In genomic region chr9:128275198-128276007, GRCh38 we compare ENCODE assay signal across 1 cellular context.
TF ChIP-seq lines count a peak whose summit lies in the region.

A gene with protein sequence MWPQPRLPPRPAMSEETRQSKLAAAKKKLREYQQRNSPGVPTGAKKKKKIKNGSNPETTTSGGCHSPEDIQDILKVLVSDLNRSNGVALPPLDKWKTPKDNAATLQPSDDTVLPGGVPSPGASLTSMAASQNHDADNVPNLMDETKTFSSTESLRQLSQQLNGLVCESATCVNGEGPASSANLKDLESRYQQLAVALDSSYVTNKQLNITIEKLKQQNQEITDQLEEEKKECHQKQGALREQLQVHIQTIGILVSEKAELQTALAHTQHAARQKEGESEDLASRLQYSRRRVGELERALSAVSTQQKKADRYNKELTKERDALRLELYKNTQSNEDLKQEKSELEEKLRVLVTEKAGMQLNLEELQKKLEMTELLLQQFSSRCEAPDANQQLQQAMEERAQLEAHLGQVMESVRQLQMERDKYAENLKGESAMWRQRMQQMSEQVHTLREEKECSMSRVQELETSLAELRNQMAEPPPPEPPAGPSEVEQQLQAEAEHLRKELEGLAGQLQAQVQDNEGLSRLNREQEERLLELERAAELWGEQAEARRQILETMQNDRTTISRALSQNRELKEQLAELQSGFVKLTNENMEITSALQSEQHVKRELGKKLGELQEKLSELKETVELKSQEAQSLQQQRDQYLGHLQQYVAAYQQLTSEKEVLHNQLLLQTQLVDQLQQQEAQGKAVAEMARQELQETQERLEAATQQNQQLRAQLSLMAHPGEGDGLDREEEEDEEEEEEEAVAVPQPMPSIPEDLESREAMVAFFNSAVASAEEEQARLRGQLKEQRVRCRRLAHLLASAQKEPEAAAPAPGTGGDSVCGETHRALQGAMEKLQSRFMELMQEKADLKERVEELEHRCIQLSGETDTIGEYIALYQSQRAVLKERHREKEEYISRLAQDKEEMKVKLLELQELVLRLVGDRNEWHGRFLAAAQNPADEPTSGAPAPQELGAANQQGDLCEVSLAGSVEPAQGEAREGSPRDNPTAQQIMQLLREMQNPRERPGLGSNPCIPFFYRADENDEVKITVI (minus strand): TSS chr9:128276007. CDS start chr9:128275976, 31 bp downstream.

TF ChIP-seq in HepG2, 621 proteins besides CTCF, POLR2A, EP300 and RAD21 (continues in another document):
- no peak for TF ChIP-seq JUNB (CRISPR knock-in tag; IDR thresholded peaks at IDR 0.05; ENCODE audit: borderline replicate concordance)
- TF ChIP-seq ZNF12 (CRISPR knock-in tag; IDR thresholded peaks at IDR 0.05): no peak
- TF ChIP-seq, protein P1, sequence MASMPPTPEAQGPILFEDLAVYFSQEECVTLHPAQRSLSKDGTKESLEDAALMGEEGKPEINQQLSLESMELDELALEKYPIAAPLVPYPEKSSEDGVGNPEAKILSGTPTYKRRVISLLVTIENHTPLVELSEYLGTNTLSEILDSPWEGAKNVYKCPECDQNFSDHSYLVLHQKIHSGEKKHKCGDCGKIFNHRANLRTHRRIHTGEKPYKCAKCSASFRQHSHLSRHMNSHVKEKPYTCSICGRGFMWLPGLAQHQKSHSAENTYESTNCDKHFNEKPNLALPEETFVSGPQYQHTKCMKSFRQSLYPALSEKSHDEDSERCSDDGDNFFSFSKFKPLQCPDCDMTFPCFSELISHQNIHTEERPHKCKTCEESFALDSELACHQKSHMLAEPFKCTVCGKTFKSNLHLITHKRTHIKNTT (CRISPR knock-in tag; IDR thresholded peaks at IDR 0.05): no peak
- TF ChIP-seq, protein P2, sequence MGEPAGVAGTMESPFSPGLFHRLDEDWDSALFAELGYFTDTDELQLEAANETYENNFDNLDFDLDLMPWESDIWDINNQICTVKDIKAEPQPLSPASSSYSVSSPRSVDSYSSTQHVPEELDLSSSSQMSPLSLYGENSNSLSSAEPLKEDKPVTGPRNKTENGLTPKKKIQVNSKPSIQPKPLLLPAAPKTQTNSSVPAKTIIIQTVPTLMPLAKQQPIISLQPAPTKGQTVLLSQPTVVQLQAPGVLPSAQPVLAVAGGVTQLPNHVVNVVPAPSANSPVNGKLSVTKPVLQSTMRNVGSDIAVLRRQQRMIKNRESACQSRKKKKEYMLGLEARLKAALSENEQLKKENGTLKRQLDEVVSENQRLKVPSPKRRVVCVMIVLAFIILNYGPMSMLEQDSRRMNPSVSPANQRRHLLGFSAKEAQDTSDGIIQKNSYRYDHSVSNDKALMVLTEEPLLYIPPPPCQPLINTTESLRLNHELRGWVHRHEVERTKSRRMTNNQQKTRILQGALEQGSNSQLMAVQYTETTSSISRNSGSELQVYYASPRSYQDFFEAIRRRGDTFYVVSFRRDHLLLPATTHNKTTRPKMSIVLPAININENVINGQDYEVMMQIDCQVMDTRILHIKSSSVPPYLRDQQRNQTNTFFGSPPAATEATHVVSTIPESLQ (CRISPR knock-in tag; conservative IDR thresholded peaks at IDR 0.05): no peak
- TF ChIP-seq POLR2G (IDR thresholded peaks at IDR 0.05; ENCODE audit: low read depth, low read length): 0 out of 2 replicates have a peak, but pooled peaks have one; percentile 7
- no peak for TF ChIP-seq REXO4 (CRISPR knock-in tag; IDR thresholded peaks at IDR 0.05; ENCODE audit: borderline replicate concordance)
- TF ChIP-seq ZNF772 (CRISPR knock-in tag; IDR thresholded peaks at IDR 0.05): 0 out of 2 replicates have a peak, but pooled peaks have one; percentile 47
- 0 out of 2 replicates have a peak, but pooled peaks have one; percentile 7 for TF ChIP-seq ISL2 (CRISPR knock-in tag; IDR thresholded peaks at IDR 0.05)
- TF ChIP-seq ZNF33B (CRISPR knock-in tag; IDR thresholded peaks at IDR 0.05): no peak
- TF ChIP-seq, protein P3, sequence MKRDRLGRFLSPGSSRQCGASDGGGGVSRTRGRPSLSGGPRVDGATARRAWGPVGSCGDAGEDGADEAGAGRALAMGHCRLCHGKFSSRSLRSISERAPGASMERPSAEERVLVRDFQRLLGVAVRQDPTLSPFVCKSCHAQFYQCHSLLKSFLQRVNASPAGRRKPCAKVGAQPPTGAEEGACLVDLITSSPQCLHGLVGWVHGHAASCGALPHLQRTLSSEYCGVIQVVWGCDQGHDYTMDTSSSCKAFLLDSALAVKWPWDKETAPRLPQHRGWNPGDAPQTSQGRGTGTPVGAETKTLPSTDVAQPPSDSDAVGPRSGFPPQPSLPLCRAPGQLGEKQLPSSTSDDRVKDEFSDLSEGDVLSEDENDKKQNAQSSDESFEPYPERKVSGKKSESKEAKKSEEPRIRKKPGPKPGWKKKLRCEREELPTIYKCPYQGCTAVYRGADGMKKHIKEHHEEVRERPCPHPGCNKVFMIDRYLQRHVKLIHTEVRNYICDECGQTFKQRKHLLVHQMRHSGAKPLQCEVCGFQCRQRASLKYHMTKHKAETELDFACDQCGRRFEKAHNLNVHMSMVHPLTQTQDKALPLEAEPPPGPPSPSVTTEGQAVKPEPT (CRISPR knock-in tag; IDR thresholded peaks at IDR 0.05; ENCODE audit: low read depth): no peak
- peak; percentile 31 for TF ChIP-seq SALL2 (CRISPR knock-in tag; IDR thresholded peaks at IDR 0.05)
- TF ChIP-seq TFDP1 (CRISPR knock-in tag; IDR thresholded peaks at IDR 0.05; ENCODE audit: borderline replicate concordance): no peak
- TF ChIP-seq, protein P4, sequence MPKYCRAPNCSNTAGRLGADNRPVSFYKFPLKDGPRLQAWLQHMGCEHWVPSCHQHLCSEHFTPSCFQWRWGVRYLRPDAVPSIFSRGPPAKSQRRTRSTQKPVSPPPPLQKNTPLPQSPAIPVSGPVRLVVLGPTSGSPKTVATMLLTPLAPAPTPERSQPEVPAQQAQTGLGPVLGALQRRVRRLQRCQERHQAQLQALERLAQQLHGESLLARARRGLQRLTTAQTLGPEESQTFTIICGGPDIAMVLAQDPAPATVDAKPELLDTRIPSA (CRISPR knock-in tag; IDR thresholded peaks at IDR 0.05; ENCODE audit: borderline replicate concordance): no peak
- TF ChIP-seq CREM (IDR thresholded peaks at IDR 0.05): peak; percentile 75; the same call in 1 of the 2 replicates
- TF ChIP-seq CREM (CRISPR knock-in tag; IDR thresholded peaks at IDR 0.05): no peak
- TF ChIP-seq ZFX (CRISPR knock-in tag; IDR thresholded peaks at IDR 0.05; ENCODE audit: low read depth): 0 out of 2 replicates have a peak, but pooled peaks have one; percentile 9
- TF ChIP-seq TBX3 (IDR thresholded peaks at IDR 0.05; ENCODE audit: borderline replicate concordance): no peak
- TF ChIP-seq SNRNP70 (IDR thresholded peaks at IDR 0.05; ENCODE audit: low read depth, low read length): no peak
- no peak for TF ChIP-seq ZMAT5 (CRISPR knock-in tag; IDR thresholded peaks at IDR 0.05; ENCODE audit: borderline replicate concordance, low read depth)
- TF ChIP-seq RBM22 (optimal IDR thresholded peaks at IDR 0.05; ENCODE audit: low read length): peak; percentile 57
- no peak for TF ChIP-seq ZIK1 (CRISPR knock-in tag; IDR thresholded peaks at IDR 0.05; ENCODE audit: borderline replicate concordance, low read depth)
- peak; percentile 8; the same call in 1 of the 2 replicates for TF ChIP-seq MYC (CRISPR knock-in tag; IDR thresholded peaks at IDR 0.05; ENCODE audit: borderline replicate concordance)
- TF ChIP-seq ZSCAN12 (CRISPR knock-in tag; IDR thresholded peaks at IDR 0.05): no peak
- no peak for TF ChIP-seq RELA (CRISPR knock-in tag; IDR thresholded peaks at IDR 0.05)
- peak; percentile 96 for TF ChIP-seq ATF7 (IDR thresholded peaks at IDR 0.05)
- TF ChIP-seq ATF7 (CRISPR knock-in tag; IDR thresholded peaks at IDR 0.05): no peak
- TF ChIP-seq LCORL (IDR thresholded peaks at IDR 0.05): no peak
- peak; percentile 13; the same call in 1 of the 2 replicates for TF ChIP-seq LCORL (CRISPR knock-in tag; IDR thresholded peaks at IDR 0.05)
- no peak for TF ChIP-seq PRDM15 (CRISPR knock-in tag; IDR thresholded peaks at IDR 0.05)
- no peak for TF ChIP-seq ZNF317 (CRISPR knock-in tag; IDR thresholded peaks at IDR 0.05)
- TF ChIP-seq ZNF136 (CRISPR knock-in tag; IDR thresholded peaks at IDR 0.05; ENCODE audit: low read depth): no peak
- TF ChIP-seq, protein P5, sequence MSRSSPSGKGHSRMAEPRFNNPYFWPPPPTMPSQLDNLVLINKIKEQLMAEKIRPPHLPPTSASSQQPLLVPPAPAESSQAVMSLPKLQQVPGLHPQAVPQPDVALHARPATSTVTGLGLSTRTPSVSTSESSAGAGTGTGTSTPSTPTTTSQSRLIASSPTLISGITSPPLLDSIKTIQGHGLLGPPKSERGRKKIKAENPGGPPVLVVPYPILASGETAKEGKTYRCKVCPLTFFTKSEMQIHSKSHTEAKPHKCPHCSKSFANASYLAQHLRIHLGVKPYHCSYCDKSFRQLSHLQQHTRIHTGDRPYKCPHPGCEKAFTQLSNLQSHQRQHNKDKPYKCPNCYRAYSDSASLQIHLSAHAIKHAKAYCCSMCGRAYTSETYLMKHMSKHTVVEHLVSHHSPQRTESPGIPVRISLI (CRISPR knock-in tag; IDR thresholded peaks at IDR 0.05; ENCODE audit: borderline replicate concordance): no peak
- no peak for TF ChIP-seq MED1 (CRISPR knock-in tag; IDR thresholded peaks at IDR 0.05)
- no peak for TF ChIP-seq NCOR1 (IDR thresholded peaks at IDR 0.05; ENCODE audit: borderline replicate concordance, low read length)
- no peak for TF ChIP-seq BRCA1 (CRISPR knock-in tag; IDR thresholded peaks at IDR 0.05)
- TF ChIP-seq, protein P6, sequence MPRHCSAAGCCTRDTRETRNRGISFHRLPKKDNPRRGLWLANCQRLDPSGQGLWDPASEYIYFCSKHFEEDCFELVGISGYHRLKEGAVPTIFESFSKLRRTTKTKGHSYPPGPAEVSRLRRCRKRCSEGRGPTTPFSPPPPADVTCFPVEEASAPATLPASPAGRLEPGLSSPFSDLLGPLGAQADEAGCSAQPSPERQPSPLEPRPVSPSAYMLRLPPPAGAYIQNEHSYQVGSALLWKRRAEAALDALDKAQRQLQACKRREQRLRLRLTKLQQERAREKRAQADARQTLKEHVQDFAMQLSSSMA (CRISPR knock-in tag; IDR thresholded peaks at IDR 0.05): 0 out of 2 replicates have a peak, but pooled peaks have one; percentile 42
- TF ChIP-seq ZNF891 (CRISPR knock-in tag; IDR thresholded peaks at IDR 0.05): 0 out of 2 replicates have a peak, but pooled peaks have one; percentile 6
- peak; percentile 12; the same call in 1 of the 2 replicates for TF ChIP-seq ZGPAT (CRISPR knock-in tag; IDR thresholded peaks at IDR 0.05)
- TF ChIP-seq ZC3H4 (CRISPR knock-in tag; IDR thresholded peaks at IDR 0.05; ENCODE audit: borderline replicate concordance): no peak
- TF ChIP-seq CSRNP1 (CRISPR knock-in tag; IDR thresholded peaks at IDR 0.05): peak; percentile 46; the same call in 1 of the 2 replicates
